ENCODE assay signal across 8 cellular contexts in genomic region chr5:181222630-181223040, GRCh38. TPM values are rescaled to one million over a fixed set of nuclear protein-coding genes. Genes with fewer than 3 reads are reported as not detected.
DNase-seq lines count a peak whose midpoint lies in the region; ATAC-seq lines count a peak whose summit lies in the region.

No MANE protein-coding gene starts in this region.

- peaks cover 33% of the 10 kb centered on the region for H3K4me1 ChIP-seq in CD4-positive, CD25-positive, alpha-beta regulatory T cell (ENCODE audit: control insufficient read depth, insufficient read depth, low read length, poor library complexity, severe bottlenecking)
- H3K4me1 ChIP-seq in HUES64 (ENCODE audit: insufficient read depth, low read length) (no peaks in the 10 kb centered on the region; the same call in 1 of the 2 replicates), mucosa of rectum (ENCODE audit: control insufficient read depth in 2 of 2, insufficient read depth in 2 of 2, low read length in 2 of 2) (peaks cover 8 to 13% of the 10 kb centered on the region in 2 donors)

- H3K36me3 ChIP-seq in CD4-positive, CD25-positive, alpha-beta regulatory T cell (ENCODE audit: control insufficient read depth, insufficient read depth, low read length), result no peaks in the 10 kb centered on the region
- H3K36me3 ChIP-seq in HUES64 (ENCODE audit: insufficient read depth, low read length) (peaks cover 15% of the 10 kb centered on the region), mucosa of rectum (ENCODE audit: control insufficient read depth in 2 of 2, insufficient read depth in 2 of 2, low read length in 2 of 2) (peaks cover 0 to 3% of the 10 kb centered on the region in 2 donors)

- peak overlapping the region; percentile 87 for H3K4me3 ChIP-seq in CD4-positive, CD25-positive, alpha-beta regulatory T cell (ENCODE audit: low read depth, low read length)
- peak overlapping the region; percentile 86 for H3K4me3 ChIP-seq in HUES64 (ENCODE audit: low read length)
- peak overlapping the region; percentile 83 to 90 for H3K4me3 ChIP-seq in mucosa of rectum (ENCODE audit: low read length in 2 of 2)

- peak overlapping the region; percentile 98 for H3K27ac ChIP-seq in CD4-positive, CD25-positive, alpha-beta regulatory T cell (ENCODE audit: insufficient read depth, low read length, poor library complexity, severe bottlenecking)
- peak overlapping the region; percentile 64; the same call in 1 of the 2 replicates for H3K27ac ChIP-seq in HUES64 (ENCODE audit: low read depth, low read length)
- peak overlapping the region; percentile 93 to 99 for H3K27ac ChIP-seq in mucosa of rectum (ENCODE audit: low read depth in 2 of 2, low read length in 2 of 2)

- peaks cover 27 to 69% (median 48%) of the 10 kb centered on the region in 4 donors for H3K4me1 Mint-ChIP-seq in CD4-positive, CD25-positive, alpha-beta regulatory T cell
- H3K4me1 Mint-ChIP-seq in central memory CD8-positive, alpha-beta T cell, result peaks cover 68% of the 10 kb centered on the region

- no peak for DNase-seq in CD4-positive, CD25-positive, alpha-beta regulatory T cell
- no peak for DNase-seq in central memory CD8-positive, alpha-beta T cell (ENCODE audit: low spot score in 2 of 2)
- no peak for DNase-seq in DMS114 treated with DMSO at 0.1 percent for 48 hours (lab: John Stamatoyannopoulos, UW; ENCODE audit: unreplicated experiment)
- DNase-seq in dedifferentiated amniotic fluid mesenchymal stem cell (ENCODE audit: extremely low spot score), result no peak

- no peaks in the 10 kb centered on the region for H3K9me3 ChIP-seq in CD4-positive, CD25-positive, alpha-beta regulatory T cell (ENCODE audit: control insufficient read depth in 2 of 2, low read length in 2 of 2)
- H3K9me3 ChIP-seq in HUES64 (ENCODE audit: insufficient read depth, low read depth, low read length) (no peaks in the 10 kb centered on the region), mucosa of rectum (ENCODE audit: control insufficient read depth in 2 of 2, low read length in 2 of 2) (no peaks in the 10 kb centered on the region)

- H3K9ac ChIP-seq in HUES64 (ENCODE audit: low read depth, low read length), result peak overlapping the region; percentile 93
- H3K9ac ChIP-seq in mucosa of rectum (ENCODE audit: low read depth in 1 of 2, low read length in 2 of 2), result peak overlapping the region; percentile 82 to 84

- no peaks in the 10 kb centered on the region for H3K27me3 ChIP-seq in CD4-positive, CD25-positive, alpha-beta regulatory T cell (ENCODE audit: control insufficient read depth, insufficient read depth, low read length)
- H3K27me3 ChIP-seq in HUES64 (ENCODE audit: insufficient read depth, low read length) (peaks cover 4% of the 10 kb centered on the region), mucosa of rectum (ENCODE audit: control insufficient read depth in 2 of 2, insufficient read depth in 2 of 2, low read length in 2 of 2) (no peaks in the 10 kb centered on the region)

- H3K27me3 Mint-ChIP-seq in CD4-positive, CD25-positive, alpha-beta regulatory T cell, result peaks cover 35% of the 10 kb centered on the region
- H3K27me3 Mint-ChIP-seq in central memory CD8-positive, alpha-beta T cell, result peaks cover 10% of the 10 kb centered on the region

- H3K27ac Mint-ChIP-seq in CD4-positive, CD25-positive, alpha-beta regulatory T cell, result peak overlapping the region; percentile 99 to 100 (median 100)
- peak overlapping the region; percentile 93 for H3K27ac Mint-ChIP-seq in central memory CD8-positive, alpha-beta T cell (ENCODE audit: low read depth)

- no peak for ATAC-seq in CD4-positive, CD25-positive, alpha-beta regulatory T cell (ENCODE audit: low read depth in 2 of 2)
- ATAC-seq in central memory CD8-positive, alpha-beta T cell (replicated peaks; ENCODE audit: extremely low read depth, poor library complexity, severe bottlenecking), result peak; percentile 6
- ATAC-seq in GM19035 (IDR thresholded peaks at IDR 0.05; ENCODE audit: unreplicated experiment), result no peak
- ATAC-seq in GM18870 (IDR thresholded peaks at IDR 0.05; ENCODE audit: unreplicated experiment), result no peak

- H3K36me3 Mint-ChIP-seq in CD4-positive, CD25-positive, alpha-beta regulatory T cell, result peaks cover 9% of the 10 kb centered on the region
- H3K36me3 Mint-ChIP-seq in central memory CD8-positive, alpha-beta T cell (ENCODE audit: insufficient read depth), result peaks cover 62% of the 10 kb centered on the region

- H3K9me3 Mint-ChIP-seq in CD4-positive, CD25-positive, alpha-beta regulatory T cell, result peaks cover 0 to 16% (median 2%) of the 10 kb centered on the region in 7 donors
- peaks cover 6% of the 10 kb centered on the region for H3K9me3 Mint-ChIP-seq in central memory CD8-positive, alpha-beta T cell

- peak overlapping the region; percentile 97 to 99 (median 98) for H3K4me3 Mint-ChIP-seq in CD4-positive, CD25-positive, alpha-beta regulatory T cell
- peak overlapping the region; percentile 90 for H3K4me3 Mint-ChIP-seq in central memory CD8-positive, alpha-beta T cell

- WGBS in HUES64, result under 1% methylated on average over 16 of the region's 18 CpGs

RNA-seq across cellular contexts. Expression of gene TRIM41, which starts 0.4 kb away (rescaled TPM):
- 40.8 TPM for total RNA-seq in CD4-positive, CD25-positive, alpha-beta regulatory T cell
- polyA plus RNA-seq in CD4-positive, CD25-positive, alpha-beta regulatory T cell, result 1 to 10 TPM in 2 of 4 donors, under 1 TPM in 2; 0.67 to 1.6 (median 0.87) TPM
- 13.2 TPM for polyA plus RNA-seq in HUES64 (2013, experiment 1 of 2)
- polyA plus RNA-seq in HUES64 (2013, experiment 2 of 2), result 12.2 TPM

RNA-seq across cellular contexts. Expression of gene TRIM7, which starts 17.6 kb away (rescaled TPM):
- 0.72 TPM for total RNA-seq in CD4-positive, CD25-positive, alpha-beta regulatory T cell
- under 1 TPM in 2 of 4 donors, not detected in 2; 0.16 to 0.47 TPM for polyA plus RNA-seq in CD4-positive, CD25-positive, alpha-beta regulatory T cell
- not detected for polyA plus RNA-seq in HUES64 (2013, experiment 1 of 2)
- polyA plus RNA-seq in HUES64 (2013, experiment 2 of 2), result 0.25 TPM

RNA-seq across cellular contexts. Expression of gene RACK1, which starts 21.1 kb away (rescaled TPM):
- total RNA-seq in CD4-positive, CD25-positive, alpha-beta regulatory T cell, result 1,838 TPM
- 1,000 to 10,000 TPM; 2,227 to 2,760 (median 2,470) TPM for polyA plus RNA-seq in CD4-positive, CD25-positive, alpha-beta regulatory T cell
- polyA plus RNA-seq in HUES64 (2013, experiment 1 of 2), result 2,091 TPM
- 2,124 TPM for polyA plus RNA-seq in HUES64 (2013, experiment 2 of 2)

RNA-seq across cellular contexts. Expression of gene TRIM52, which starts 38.3 kb away (rescaled TPM):
- total RNA-seq in CD4-positive, CD25-positive, alpha-beta regulatory T cell, result 40.3 TPM
- 10 to 100 TPM; 28.0 to 39.9 (median 35.0) TPM for polyA plus RNA-seq in CD4-positive, CD25-positive, alpha-beta regulatory T cell
- polyA plus RNA-seq in HUES64 (2013, experiment 1 of 2), result 2.7 TPM
- polyA plus RNA-seq in HUES64 (2013, experiment 2 of 2), result 3.6 TPM
